Comparison of ENCODE assay signal across 17 cellular contexts in the genomic region with DNA sequence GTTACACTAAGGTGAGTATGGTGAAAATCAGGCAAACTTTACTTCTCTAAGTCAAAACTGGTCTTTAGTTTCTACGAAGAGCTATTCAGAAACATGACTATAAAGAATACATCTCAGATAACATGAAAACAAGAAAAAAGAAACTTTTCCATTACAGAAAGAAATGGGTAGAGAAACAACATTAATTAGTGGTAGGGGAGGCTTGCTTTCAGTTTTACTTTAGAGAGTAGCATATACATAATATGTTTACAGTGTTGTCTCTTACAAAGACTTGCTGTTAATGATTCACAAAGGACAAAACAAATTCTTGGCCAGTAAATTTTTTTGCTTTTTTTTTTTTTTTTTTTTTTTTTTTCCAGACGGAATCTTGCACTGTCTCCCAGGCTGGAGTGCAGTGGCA. TPM values are rescaled to one million over a fixed set of nuclear protein-coding genes. Genes with fewer than 3 reads are reported as not detected.
DNase-seq lines count a peak whose midpoint lies in the region; ATAC-seq, FAIRE-seq and TF ChIP-seq lines count a peak whose summit lies in the region.
"Had no signal": no experiment of that assay in that cellular context is flagged by ENCODE, and none has a peak within 500 bp of the region (broad histone marks: within the 10 kb centered on the region; RNA-seq: fewer than 3 reads in every experiment).

No MANE protein-coding gene starts in this region.

- H3K4me1 ChIP-seq in cardiac muscle cell (ENCODE audit: low read depth) (no peaks in the 10 kb centered on the region), right cardiac atrium (ENCODE audit: control insufficient read depth, insufficient read depth, low read length) (no peaks in the 10 kb centered on the region), kidney (ENCODE audit: control insufficient read depth in 1 of 2, insufficient read depth in 1 of 2, low read depth in 1 of 2, low read length in 2 of 2) (peaks cover 0 to 2% of the 10 kb centered on the region in 2 donors)

- WGBS in right cardiac atrium = 76% methylated on average over 2 of the region's 2 CpGs

- TF ChIP-seq CTCF in cardiac muscle cell (IDR thresholded peaks at IDR 0.05; ENCODE audit: low read depth, low read length) = no peak
- TF ChIP-seq CTCF in kidney (IDR thresholded peaks at IDR 0.05; ENCODE audit: borderline replicate concordance, extremely low read depth, insufficient read depth) = no peak

- peaks cover 36% of the 10 kb centered on the region for H3K36me3 Mint-ChIP-seq in T-helper 1 cell treated with Interleukin-12 subunit alpha and Interleukin-12 subunit beta and Interleukin-4 antibody, amounts not matched to agents 30 μg/mL and 1 μg/mL, for 36 hours (ENCODE audit: low read depth)
- peaks cover 18 to 34% (median 26%) of the 10 kb centered on the region in 3 donors for H3K36me3 Mint-ChIP-seq in immature natural killer cell

- H3K9me3 Mint-ChIP-seq in T-helper 1 cell treated with Interleukin-12 subunit alpha and Interleukin-12 subunit beta and Interleukin-4 antibody, amounts not matched to agents 30 μg/mL and 1 μg/mL, for 36 hours = no peaks in the 10 kb centered on the region
- no peaks in the 10 kb centered on the region for H3K9me3 Mint-ChIP-seq in immature natural killer cell

- H3K27ac Mint-ChIP-seq in T-helper 1 cell treated with Interleukin-12 subunit alpha and Interleukin-12 subunit beta and Interleukin-4 antibody, amounts not matched to agents 30 μg/mL and 1 μg/mL, for 36 hours = peak overlapping the region; percentile 83
- H3K27ac Mint-ChIP-seq in immature natural killer cell = peak overlapping the region; percentile 77 to 92 (median 90)

- H3K27me3 ChIP-seq in cardiac muscle cell = no peaks in the 10 kb centered on the region
- H3K27me3 ChIP-seq in right cardiac atrium (ENCODE audit: control insufficient read depth, insufficient read depth) = no peaks in the 10 kb centered on the region
- H3K27me3 ChIP-seq: BLaER1 treated with 17β-estradiol and CSF1 and Interleukin-3, amounts not matched to agents 10 nM and 100 nM; dorsolateral prefrontal cortex had no signal

- no peak for FAIRE-seq in kidney (lab: Jason Lieb, UNC)

- intact Hi-C loops in right cardiac atrium (cut with DNase I) = no loop called here
- intact Hi-C loops in kidney (cut with DNase I) = no loop called here

- peaks cover 58% of the 10 kb centered on the region for H3K36me3 ChIP-seq in cardiac muscle cell
- peaks cover 8 to 14% of the 10 kb centered on the region in 2 donors for H3K36me3 ChIP-seq in kidney (ENCODE audit: control insufficient read depth in 1 of 2, insufficient read depth in 2 of 2, low read length in 2 of 2)

- no peak overlapping the region for H3K9ac ChIP-seq in kidney (ENCODE audit: low read length in 2 of 2)
- H3K9ac ChIP-seq: BLaER1 treated with 17β-estradiol and CSF1 and Interleukin-3, amounts not matched to agents 10 nM and 100 nM had no signal

- H3K4me3 Mint-ChIP-seq in T-helper 1 cell treated with Interleukin-12 subunit alpha and Interleukin-12 subunit beta and Interleukin-4 antibody, amounts not matched to agents 30 μg/mL and 1 μg/mL, for 36 hours = peak overlapping the region; percentile 27
- no peak overlapping the region for H3K4me3 Mint-ChIP-seq in immature natural killer cell

- H3K27me3 Mint-ChIP-seq in T-helper 1 cell treated with Interleukin-12 subunit alpha and Interleukin-12 subunit beta and Interleukin-4 antibody, amounts not matched to agents 30 μg/mL and 1 μg/mL, for 36 hours (ENCODE audit: low read depth) = no peaks in the 10 kb centered on the region
- H3K27me3 Mint-ChIP-seq in immature natural killer cell (ENCODE audit: low read depth in 3 of 3) = peaks cover 0 to 4% (median 3%) of the 10 kb centered on the region in 3 donors

- DNase-seq in cardiac muscle cell (ENCODE audit: low read depth in 1 of 2, low spot score in 1 of 2) (no peak), right cardiac atrium (no peak), immature natural killer cell (no peak), kidney (no peak), NCI-H345 (lab: John Stamatoyannopoulos, UW) (no peak)
- DNase-seq: aorta; dorsolateral prefrontal cortex; GF-D8; mucosa of descending colon; NCI-H2171 treated with DMSO at 0.1 percent for 48 hours; retina; stimulated activated CD4-positive, alpha-beta T cell treated with anti-CD3 and anti-CD28 coated beads, Interleukin-4, amount 100 ng/mL, for 1 hour; stimulated activated naive CD4-positive, alpha-beta T cell treated with Interleukin-2 at 50 U/mL for 16 hours had no signal

- H3K27ac ChIP-seq in cardiac muscle cell = peak overlapping the region; percentile 34
- H3K27ac ChIP-seq in right cardiac atrium (ENCODE audit: low read length) = no peak overlapping the region
- no peak overlapping the region for H3K27ac ChIP-seq in kidney (ENCODE audit: low read depth in 2 of 2, low read length in 2 of 2)
- H3K27ac ChIP-seq: BLaER1 treated with 17β-estradiol and CSF1 and Interleukin-3, amounts not matched to agents 10 nM and 100 nM had no signal

- ATAC-seq in right cardiac atrium = no peak
- no peak for ATAC-seq in GM18520 (IDR thresholded peaks at IDR 0.05; ENCODE audit: unreplicated experiment)
- no peak for ATAC-seq in SK-N-SH treated with all-trans-retinoic acid at 6 μM for 48 hours
- ATAC-seq: mucosa of descending colon had no signal

- peaks cover 13% of the 10 kb centered on the region for H3K4me1 Mint-ChIP-seq in T-helper 1 cell treated with Interleukin-12 subunit alpha and Interleukin-12 subunit beta and Interleukin-4 antibody, amounts not matched to agents 30 μg/mL and 1 μg/mL, for 36 hours (ENCODE audit: low read depth)
- peaks cover 10 to 17% of the 10 kb centered on the region in 2 donors for H3K4me1 Mint-ChIP-seq in immature natural killer cell

- H3K9me3 ChIP-seq in cardiac muscle cell (ENCODE audit: low read depth) (no peaks in the 10 kb centered on the region), right cardiac atrium (ENCODE audit: control insufficient read depth, low read length) (no peaks in the 10 kb centered on the region), kidney (ENCODE audit: control insufficient read depth in 1 of 2, low read length in 2 of 2) (no peaks in the 10 kb centered on the region)
- H3K9me3 ChIP-seq: BLaER1 treated with 17β-estradiol and CSF1 and Interleukin-3, amounts not matched to agents 10 nM and 100 nM; mucosa of descending colon had no signal

- H3K4me3 ChIP-seq in cardiac muscle cell (no peak overlapping the region), right cardiac atrium (ENCODE audit: low read length) (no peak overlapping the region), kidney (ENCODE audit: low read length in 2 of 2) (no peak overlapping the region)
- H3K4me3 ChIP-seq: BLaER1 treated with 17β-estradiol and CSF1 and Interleukin-3, amounts not matched to agents 10 nM and 100 nM; mucosa of descending colon had no signal

TF ChIP-seq in SK-N-SH treated with all-trans-retinoic acid at 6 μM for 48 hours, 23 proteins besides CTCF, POLR2A, EP300 and RAD21 (continues in another document):
- TF ChIP-seq TCF4 (CRISPR knock-in tag; IDR thresholded peaks at IDR 0.05; ENCODE audit: borderline replicate concordance) = no peak
- no peak for TF ChIP-seq GLIS3 (CRISPR knock-in tag; IDR thresholded peaks at IDR 0.05)
- TF ChIP-seq ZNF8 (CRISPR knock-in tag; IDR thresholded peaks at IDR 0.05) = no peak
- no peak for TF ChIP-seq PPARA (CRISPR knock-in tag; IDR thresholded peaks at IDR 0.05; ENCODE audit: borderline replicate concordance)
- TF ChIP-seq RARB (CRISPR knock-in tag; IDR thresholded peaks at IDR 0.05) = no peak
- TF ChIP-seq ZNF70 (CRISPR knock-in tag; IDR thresholded peaks at IDR 0.05) = no peak
- no peak for TF ChIP-seq CREB5 (CRISPR knock-in tag; IDR thresholded peaks at IDR 0.05; ENCODE audit: low read depth)
- no peak for TF ChIP-seq ZC3H10 (CRISPR knock-in tag; IDR thresholded peaks at IDR 0.05)
- no peak for TF ChIP-seq OSR1 (CRISPR knock-in tag; IDR thresholded peaks at IDR 0.05)
- TF ChIP-seq ISL1 (CRISPR knock-in tag; IDR thresholded peaks at IDR 0.05) = no peak
- TF ChIP-seq ZNF565 (CRISPR knock-in tag; conservative IDR thresholded peaks at IDR 0.05; ENCODE audit: low read depth) = no peak
- no peak for TF ChIP-seq SNAI2 (CRISPR knock-in tag; IDR thresholded peaks at IDR 0.05)
- no peak for TF ChIP-seq BACH2 (CRISPR knock-in tag; IDR thresholded peaks at IDR 0.05; ENCODE audit: borderline replicate concordance)

RNA-seq across cellular contexts. Expression of gene CRLF3, which starts 34.2 kb away (rescaled TPM):
- total RNA-seq in cardiac muscle cell (11.1 and 11.9 TPM in 2 replicates), right cardiac atrium (1 to 10 TPM; 4.8 to 6.7 (median 6.0) TPM), kidney (12.9 TPM)
- polyA plus RNA-seq in cardiac muscle cell (19.9 and 24.1 TPM in 2 replicates), right cardiac atrium (3.7 TPM), immature natural killer cell (10 to 100 TPM; 85.8 to 98.7 (median 97.8) TPM), kidney (ENCODE audit: insufficient read depth, low read depth, low replicate concordance) (3.4 TPM)

RNA-seq across cellular contexts. Expression of gene ATAD5, which starts 41.5 kb away (rescaled TPM):
- total RNA-seq in cardiac muscle cell (3.2 and 6.3 TPM in 2 replicates), right cardiac atrium (1 to 10 TPM in 2 of 4 donors, under 1 TPM in 2; 0.65 to 1.3 (median 0.84) TPM), kidney (1.7 TPM)
- polyA plus RNA-seq in cardiac muscle cell (4.1 and 6.4 TPM in 2 replicates), right cardiac atrium (0.29 TPM), immature natural killer cell (1 to 10 TPM; 1.7 to 2.5 (median 1.8) TPM), kidney (ENCODE audit: insufficient read depth, low read depth, low replicate concordance) (0.19 TPM)
